Comparison of ENCODE assay signal across 8 cellular contexts in the genomic region with DNA sequence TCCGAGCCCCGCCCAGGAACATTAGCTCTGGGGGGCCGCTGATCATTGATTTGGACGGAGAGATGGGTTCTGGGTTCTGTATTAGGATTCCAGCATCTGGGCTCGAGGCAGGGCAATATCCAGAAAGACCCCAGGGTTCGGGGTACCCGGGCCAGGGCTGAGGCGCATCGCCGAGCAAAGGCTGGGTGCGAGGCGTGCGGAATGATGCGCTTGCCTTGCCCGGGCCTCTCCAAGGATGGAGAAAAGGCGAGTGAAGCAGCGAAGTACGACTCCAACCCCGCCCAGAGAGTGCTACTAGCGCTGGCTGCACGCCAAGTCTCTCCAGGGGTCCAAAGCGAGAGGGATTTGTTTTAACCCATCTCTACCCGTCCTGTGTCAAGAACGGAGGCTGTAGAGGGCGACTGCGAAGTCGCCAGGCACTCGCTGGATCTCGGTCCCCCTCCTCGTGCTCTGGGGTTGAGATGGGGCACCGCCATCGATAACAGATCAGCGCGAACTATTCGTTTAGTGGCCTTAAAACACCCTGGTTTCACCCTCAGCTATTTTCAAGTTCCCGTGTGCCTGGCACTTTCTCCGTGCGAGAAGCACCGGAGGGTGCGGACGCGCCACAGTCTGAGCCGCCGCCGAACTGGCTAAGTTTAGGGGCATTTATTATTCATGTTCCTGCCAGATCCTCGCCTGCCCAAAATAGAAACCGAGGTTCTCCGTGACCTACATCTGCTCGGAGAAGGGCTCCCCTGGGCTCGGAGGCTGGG. TPM values are rescaled to one million over a fixed set of nuclear protein-coding genes. Genes with fewer than 3 reads are reported as not detected.
A peak's percentile ranks its signal among the peaks of the same experiment; 100 is the strongest.
DNase-seq lines count a peak whose midpoint lies in the region; ATAC-seq lines count a peak whose summit lies in the region.

No MANE protein-coding gene starts in this region.

- H3K4me3 ChIP-seq in mesodermal cell (ENCODE audit: extremely low read depth, insufficient read depth, low read length, poor library complexity, severe bottlenecking): peak overlapping the region; percentile 37

- H3K27ac Mint-ChIP-seq in activated T-helper 1 cell treated with anti-CD3 and anti-CD28 coated beads, Interleukin-12 subunit alpha, Interleukin-12 subunit beta, Interleukin-2, Interleukin-4 antibody, amounts not matched to agents 30 ng/mL and 10 ng/mL and 1 ng/mL, durations not matched to agents 14 hours and 24 hours and 36 hours: peak overlapping the region; percentile 40

- H3K27me3 Mint-ChIP-seq in activated T-helper 1 cell treated with anti-CD3 and anti-CD28 coated beads, Interleukin-12 subunit alpha, Interleukin-12 subunit beta, Interleukin-2, Interleukin-4 antibody, amounts not matched to agents 30 ng/mL and 10 ng/mL and 1 ng/mL, durations not matched to agents 14 hours and 24 hours and 36 hours (ENCODE audit: insufficient read depth): peaks cover 73% of the 10 kb centered on the region

- H3K9me3 ChIP-seq in mesodermal cell (ENCODE audit: control insufficient read depth, low read length): no peaks in the 10 kb centered on the region

- no peaks in the 10 kb centered on the region for H3K9me3 Mint-ChIP-seq in activated T-helper 1 cell treated with anti-CD3 and anti-CD28 coated beads, Interleukin-12 subunit alpha, Interleukin-12 subunit beta, Interleukin-2, Interleukin-4 antibody, amounts not matched to agents 30 ng/mL and 10 ng/mL and 1 ng/mL, durations not matched to agents 14 hours and 24 hours and 36 hours

- H3K36me3 Mint-ChIP-seq in activated T-helper 1 cell treated with anti-CD3 and anti-CD28 coated beads, Interleukin-12 subunit alpha, Interleukin-12 subunit beta, Interleukin-2, Interleukin-4 antibody, amounts not matched to agents 30 ng/mL and 10 ng/mL and 1 ng/mL, durations not matched to agents 14 hours and 24 hours and 36 hours (ENCODE audit: low read depth): peaks cover 5% of the 10 kb centered on the region

- H3K4me3 Mint-ChIP-seq in activated T-helper 1 cell treated with anti-CD3 and anti-CD28 coated beads, Interleukin-12 subunit alpha, Interleukin-12 subunit beta, Interleukin-2, Interleukin-4 antibody, amounts not matched to agents 30 ng/mL and 10 ng/mL and 1 ng/mL, durations not matched to agents 14 hours and 24 hours and 36 hours: peak overlapping the region; percentile 22

- ATAC-seq in GM21717 (IDR thresholded peaks at IDR 0.05; ENCODE audit: unreplicated experiment): no peak
- no peak for ATAC-seq in HG02678 (IDR thresholded peaks at IDR 0.05; ENCODE audit: unreplicated experiment)
- ATAC-seq in GM19463 (IDR thresholded peaks at IDR 0.05; ENCODE audit: unreplicated experiment): no peak

- H3K4me1 ChIP-seq in mesodermal cell (ENCODE audit: control insufficient read depth, insufficient read depth, low read length, poor library complexity, severe bottlenecking): peaks cover 30% of the 10 kb centered on the region

- peaks cover 7% of the 10 kb centered on the region for H3K4me1 Mint-ChIP-seq in activated T-helper 1 cell treated with anti-CD3 and anti-CD28 coated beads, Interleukin-12 subunit alpha, Interleukin-12 subunit beta, Interleukin-2, Interleukin-4 antibody, amounts not matched to agents 30 ng/mL and 10 ng/mL and 1 ng/mL, durations not matched to agents 14 hours and 24 hours and 36 hours (ENCODE audit: low read depth)

- intact Hi-C loops in activated T-helper 1 cell treated with anti-CD3 and anti-CD28 coated beads, Interleukin-12 subunit alpha, Interleukin-12 subunit beta, Interleukin-2, Interleukin-4 antibody, amounts not matched to agents 30 ng/mL and 10 ng/mL and 1 ng/mL, durations not matched to agents 14 hours and 24 hours and 36 hours (cut with micrococcal nuclease): no loop called here

- DNase-seq in AG20443 (ENCODE audit: low spot score) (peak; percentile 18), HuH-7.5 (ENCODE audit: low spot score) (peak; percentile 59), nucleus accumbens (lab: John Stamatoyannopoulos, UW) (no peak)
- no peak for DNase-seq in activated T-helper 1 cell treated with anti-CD3 and anti-CD28 coated beads, Interleukin-12 subunit alpha, Interleukin-12 subunit beta, Interleukin-2, Interleukin-4 antibody, amounts not matched to agents 30 ng/mL and 10 ng/mL and 1 ng/mL, durations not matched to agents 14 hours and 24 hours and 36 hours (ENCODE audit: low spot score)

- H3K27ac ChIP-seq in mesodermal cell (ENCODE audit: low read depth, low read length, severe bottlenecking): no peak overlapping the region

- 1% methylated on average over 46 to 48 of the region's 50 CpGs for WGBS in mesodermal cell (ENCODE audit: insufficient coverage in 2 of 2), 2 experiments

- no peaks in the 10 kb centered on the region for H3K36me3 ChIP-seq in mesodermal cell (ENCODE audit: control insufficient read depth, insufficient read depth, low read length)

RNA-seq across cellular contexts. Expression of a gene that starts 1.9 kb away (rescaled TPM):
- not detected in 2 replicates for total RNA-seq in activated T-helper 1 cell treated with anti-CD3 and anti-CD28 coated beads, Interleukin-12 subunit alpha, Interleukin-12 subunit beta, Interleukin-2, Interleukin-4 antibody, amounts not matched to agents 30 ng/mL and 10 ng/mL and 1 ng/mL, durations not matched to agents 14 hours and 24 hours and 36 hours
- 2.7 TPM for polyA plus RNA-seq in mesodermal cell (2013, experiment 1 of 2)
- polyA plus RNA-seq in mesodermal cell (2013, experiment 2 of 2): 2.8 TPM

Comparison
In these comparisons a context has a peak if more than half of its experiments do, and no peak if none do; other contexts are left out.
1. DNase-seq: peak in AG20443 (single experiment) and HuH-7.5 (single experiment); none in activated T-helper 1 cell treated with anti-CD3 and anti-CD28 coated beads, Interleukin-12 subunit alpha, Interleukin-12 subunit beta, Interleukin-2, Interleukin-4 antibody, amounts not matched to agents 30 ng/mL and 10 ng/mL and 1 ng/mL, durations not matched to agents 14 hours and 24 hours and 36 hours (single experiment) and nucleus accumbens (0 of 56).